12 cellular contexts compared by ENCODE assay signal in genomic region chr2:44768438-44769236, GRCh38.
A peak's percentile ranks its signal among the peaks of the same experiment; 100 is the strongest.
DNase-seq lines count a peak whose midpoint lies in the region; ATAC-seq and TF ChIP-seq lines count a peak whose summit lies in the region.
"Had no signal": no experiment of that assay in that cellular context is flagged by ENCODE, and none has a peak within 500 bp of the region (broad histone marks: within the 10 kb centered on the region; RNA-seq: fewer than 3 reads in every experiment).

No MANE protein-coding gene starts in this region.

- TF ChIP-seq CTCF in endodermal cell (conservative IDR thresholded peaks at IDR 0.05) = no peak

- peak in 1 of 2 donors; percentile 28 for ATAC-seq in naive B cell (ENCODE audit: low read depth in 2 of 2)

- H3K9me3 ChIP-seq in endodermal cell (ENCODE audit: control insufficient read depth, low read length) = no peaks in the 10 kb centered on the region
- H3K9me3 ChIP-seq: vagina had no signal

- no peaks in the 10 kb centered on the region for H3K36me3 Mint-ChIP-seq in endodermal cell (ENCODE audit: low read depth)
- H3K36me3 Mint-ChIP-seq in naive B cell = peaks cover 5 to 11% of the 10 kb centered on the region in 2 donors

- peak overlapping the region; percentile 16 for H3K27ac Mint-ChIP-seq in endodermal cell
- H3K27ac Mint-ChIP-seq in naive B cell = peak overlapping the region in 1 of 6 donors; percentile 96

- peaks cover 26% of the 10 kb centered on the region for H3K27me3 ChIP-seq in endodermal cell (ENCODE audit: control insufficient read depth, insufficient read depth, low read length, poor library complexity, severe bottlenecking)
- H3K27me3 ChIP-seq: vagina had no signal

- no peak overlapping the region for H3K9ac ChIP-seq in endodermal cell (ENCODE audit: extremely low read depth, low read length, poor library complexity, severe bottlenecking)

- H3K4me1 Mint-ChIP-seq in endodermal cell = peaks cover 64% of the 10 kb centered on the region
- H3K4me1 Mint-ChIP-seq in naive B cell = peaks cover 6 to 9% (median 9%) of the 10 kb centered on the region in 3 donors

- H3K9me3 Mint-ChIP-seq in endodermal cell = no peaks in the 10 kb centered on the region
- no peaks in the 10 kb centered on the region for H3K9me3 Mint-ChIP-seq in naive B cell

- WGBS in endodermal cell (ENCODE audit: insufficient coverage in 1 of 2, insufficient read length in 1 of 2), 2 experiments = 3 to 8% methylated on average over 20 to 42 of the region's 42 CpGs

- no peak overlapping the region for H3K27ac ChIP-seq in endodermal cell (ENCODE audit: low read depth, low read length)
- H3K27ac ChIP-seq: vagina had no signal

- H3K36me3 ChIP-seq in endodermal cell (ENCODE audit: control insufficient read depth, insufficient read depth, low read length) = no peaks in the 10 kb centered on the region
- H3K36me3 ChIP-seq: vagina had no signal

- H3K4me3 Mint-ChIP-seq in endodermal cell = peak overlapping the region; percentile 46
- peak overlapping the region; percentile 45 to 90 (median 74) for H3K4me3 Mint-ChIP-seq in naive B cell

- peak overlapping the region; percentile 64 for H3K4me3 ChIP-seq in endodermal cell (ENCODE audit: low read length)
- H3K4me3 ChIP-seq: vagina had no signal

- peaks cover 20% of the 10 kb centered on the region for H3K4me1 ChIP-seq in endodermal cell (ENCODE audit: control insufficient read depth, insufficient read depth, low read length)

- H3K27me3 Mint-ChIP-seq in endodermal cell (ENCODE audit: insufficient read depth) (peaks cover 8% of the 10 kb centered on the region), naive B cell (peaks cover 22 to 50% (median 43%) of the 10 kb centered on the region in 3 donors)

- DNase-seq in D341Med (ENCODE audit: low spot score) = peak; percentile 67
- DNase-seq in NCI-H2171 treated with DMSO at 0.1 percent for 48 hours (lab: John Stamatoyannopoulos, UW) = peak; percentile 51
- DNase-seq in endodermal cell = peak; percentile 77
- no peak for DNase-seq in naive B cell
- no peak for DNase-seq in stimulated activated CD4-positive, alpha-beta T cell treated with anti-CD3 and anti-CD28 coated beads, Interleukin-15, amount 100 ng/mL, for 24 hours
- DNase-seq in activated gamma-delta T cell (lab: John Stamatoyannopoulos, UW) = no peak
- no peak for DNase-seq in NCI-H1105 (lab: John Stamatoyannopoulos, UW)
- no peak for DNase-seq in NCI-H446 (lab: John Stamatoyannopoulos, UW)
- DNase-seq: DMS53, NCI-H187 treated with DMSO at 0.1 percent for 48 hours, posterior cingulate gyrus had no signal

Comparison
In these comparisons a context has a peak if more than half of its experiments do, and no peak if none do; other contexts are left out.
1. DNase-seq: peak in D341Med (single experiment), NCI-H2171 treated with DMSO at 0.1 percent for 48 hours (single experiment) and endodermal cell (single experiment); none in naive B cell (single experiment), stimulated activated CD4-positive, alpha-beta T cell treated with anti-CD3 and anti-CD28 coated beads, Interleukin-15, amount 100 ng/mL, for 24 hours (single experiment), activated gamma-delta T cell (single experiment), NCI-H1105 (single experiment) and NCI-H446 (0 of 2).